Comparison of ENCODE assay signal across 8 cellular contexts in genomic region chr11:66438504-66439466, GRCh38. TPM values are rescaled to one million over a fixed set of nuclear protein-coding genes. Genes with fewer than 3 reads are reported as not detected.
DNase-seq lines count a peak whose midpoint lies in the region; ATAC-seq and TF ChIP-seq lines count a peak whose summit lies in the region.

MRPL11 (minus strand) TSS chr11:66438848; CDS start chr11:66438754, 94 bp downstream.

- peak within 1 kb of the TSS; percentile 73 for H3K4me3 ChIP-seq in GM23338
- H3K4me3 ChIP-seq in fibroblast of pulmonary artery (replicated peaks; ENCODE audit: low read depth, low read length), result peak within 1 kb of the TSS; percentile 66

- H4K20me1 ChIP-seq in GM23338 (replicated peaks; ENCODE audit: insufficient read depth), result no peaks in the 10 kb centered on the region

- peak within 1 kb of the TSS; percentile 93 for H3K4me3 Mint-ChIP-seq in GM23338
- peak within 1 kb of the TSS; percentile 94 for H3K4me3 Mint-ChIP-seq in activated T-helper 2 cell treated with anti-CD3 and anti-CD28 coated beads, Interferon-gamma antibody, Interleukin-2, Interleukin-4, amounts not matched to agents 10 μg/mL and 5 μg/mL and 100 μg/mL, durations not matched to agents 14 hours and 24 hours and 36 hours (ENCODE audit: low read depth)
- H3K4me3 Mint-ChIP-seq in nephron, result peak within 1 kb of the TSS; percentile 88 to 94 (median 90)
- H3K4me3 Mint-ChIP-seq in stimulated activated naive CD8-positive, alpha-beta T cell treated with anti-CD3 and anti-CD28 coated beads, Interleukin-15, amount 100 ng/mL, for 72 hours, result peak within 1 kb of the TSS; percentile 92 to 94

- POLR2A ChIA-PET in RWPE1 (lab: Yijun Ruan, JAX; ENCODE audit: low non-redundant PET), result no interaction called here

- intact Hi-C loops in activated T-helper 2 cell treated with anti-CD3 and anti-CD28 coated beads, Interferon-gamma antibody, Interleukin-2, Interleukin-4, amounts not matched to agents 10 μg/mL and 5 μg/mL and 100 μg/mL, durations not matched to agents 14 hours and 24 hours and 36 hours (cut with micrococcal nuclease), result loop anchor here (1.0 to 2.0 kb wide), 5 partner anchors 8 to 42 kb away; partner anchors contain the start of genes DPP3 and PELI3

- peak within 1 kb of the TSS; percentile 76 for H3K27ac ChIP-seq in GM23338 (ENCODE audit: low read depth)
- peak within 1 kb of the TSS; percentile 78 for H3K27ac ChIP-seq in RWPE1

- H2AFZ ChIP-seq in GM23338, result peak within 1 kb of the TSS; percentile 23; the same call in 1 of the 2 replicates

- CTCF ChIA-PET in RWPE1 (lab: Yijun Ruan, JAX), result interaction anchor here (0.6 to 2.3 kb wide), 13 partner anchors 9 to 254 kb away, joined by 3 to 10 read pairs (median 4); no protein-coding TSS in a partner anchor

- H3K4me2 ChIP-seq in GM23338, result peak within 1 kb of the TSS; percentile 83

- peaks cover 11% of the 10 kb centered on the region; the same call in 1 of the 2 replicates for H3K36me3 ChIP-seq in GM23338 (ENCODE audit: insufficient read depth)

- TF ChIP-seq CTCF in GM23338 (conservative IDR thresholded peaks at IDR 0.05; ENCODE audit: low read depth in 2 of 2) (peak; percentile 62 to 89), LNCAP (IDR thresholded peaks at IDR 0.05) (peak; percentile 78), RWPE1 (conservative IDR thresholded peaks at IDR 0.05; ENCODE audit: low read depth) (peak; percentile 89), fibroblast of pulmonary artery (IDR thresholded peaks at IDR 0.05; ENCODE audit: low read length, missing control alignments) (peak; percentile 74), nephron (IDR thresholded peaks at IDR 0.05; ENCODE audit: unreplicated experiment in 3 of 3) (peak; percentile 57 to 66 (median 62))

- peak; percentile 97 for ATAC-seq in GM23338
- ATAC-seq in stimulated activated naive CD8-positive, alpha-beta T cell treated with anti-CD3 and anti-CD28 coated beads, Interleukin-15, amount 100 ng/mL, for 72 hours, result peak; percentile 100

- no peaks in the 10 kb centered on the region for H3K9me2 ChIP-seq in GM23338 (ENCODE audit: insufficient read depth)

- no peaks in the 10 kb centered on the region for H3K27me3 ChIP-seq in GM23338 (ENCODE audit: insufficient read depth)

- H3F3A ChIP-seq in GM23338 (replicated peaks; ENCODE audit: low read depth), result peaks cover 2% of the 10 kb centered on the region; the same call in 1 of the 2 replicates

- H3K4me1 ChIP-seq in GM23338 (ENCODE audit: insufficient read depth), result peaks cover 7% of the 10 kb centered on the region; the same call in 1 of the 2 replicates

- H3K36me3 Mint-ChIP-seq in GM23338 (ENCODE audit: low read depth), result peaks cover 60% of the 10 kb centered on the region
- H3K36me3 Mint-ChIP-seq in activated T-helper 2 cell treated with anti-CD3 and anti-CD28 coated beads, Interferon-gamma antibody, Interleukin-2, Interleukin-4, amounts not matched to agents 10 μg/mL and 5 μg/mL and 100 μg/mL, durations not matched to agents 14 hours and 24 hours and 36 hours (ENCODE audit: low read depth), result peaks cover 24% of the 10 kb centered on the region
- peaks cover 23% of the 10 kb centered on the region for H3K36me3 Mint-ChIP-seq in nephron (ENCODE audit: low read depth)

- H3K27ac Mint-ChIP-seq in GM23338, result peak within 1 kb of the TSS; percentile 100
- H3K27ac Mint-ChIP-seq in activated T-helper 2 cell treated with anti-CD3 and anti-CD28 coated beads, Interferon-gamma antibody, Interleukin-2, Interleukin-4, amounts not matched to agents 10 μg/mL and 5 μg/mL and 100 μg/mL, durations not matched to agents 14 hours and 24 hours and 36 hours, result peak within 1 kb of the TSS; percentile 97
- H3K27ac Mint-ChIP-seq in nephron, result peak within 1 kb of the TSS; percentile 98 to 100 (median 99)
- peak within 1 kb of the TSS; percentile 99 to 100 for H3K27ac Mint-ChIP-seq in stimulated activated naive CD8-positive, alpha-beta T cell treated with anti-CD3 and anti-CD28 coated beads, Interleukin-15, amount 100 ng/mL, for 72 hours

- peaks cover 6% of the 10 kb centered on the region; the same call in 2 of the 3 replicates for H3K4me1 Mint-ChIP-seq in GM23338
- peaks cover 8% of the 10 kb centered on the region for H3K4me1 Mint-ChIP-seq in activated T-helper 2 cell treated with anti-CD3 and anti-CD28 coated beads, Interferon-gamma antibody, Interleukin-2, Interleukin-4, amounts not matched to agents 10 μg/mL and 5 μg/mL and 100 μg/mL, durations not matched to agents 14 hours and 24 hours and 36 hours (ENCODE audit: low read depth)
- peaks cover 6% of the 10 kb centered on the region for H3K4me1 Mint-ChIP-seq in nephron
- peaks cover 32% of the 10 kb centered on the region for H3K4me1 Mint-ChIP-seq in stimulated activated naive CD8-positive, alpha-beta T cell treated with anti-CD3 and anti-CD28 coated beads, Interleukin-15, amount 100 ng/mL, for 72 hours

- DNase-seq in EL (peak; percentile 93), GM23338 (ENCODE audit: low spot score) (peak; percentile 98), RWPE1 (ENCODE audit: low spot score) (peak; percentile 98), fibroblast of pulmonary artery (ENCODE audit: low read depth) (peak; percentile 94)
- DNase-seq in activated T-helper 2 cell treated with anti-CD3 and anti-CD28 coated beads, Interferon-gamma antibody, Interleukin-2, Interleukin-4, amounts not matched to agents 10 μg/mL and 5 μg/mL and 100 μg/mL, durations not matched to agents 14 hours and 24 hours and 36 hours (ENCODE audit: low spot score), result peak; percentile 85
- DNase-seq in stimulated activated naive CD8-positive, alpha-beta T cell treated with anti-CD3 and anti-CD28 coated beads, Interleukin-15, amount 100 ng/mL, for 72 hours, result peak; percentile 86 to 90

- peaks cover 11% of the 10 kb centered on the region for H3K27me3 Mint-ChIP-seq in GM23338 (ENCODE audit: insufficient read depth, low read depth, poor library complexity)
- H3K27me3 Mint-ChIP-seq in activated T-helper 2 cell treated with anti-CD3 and anti-CD28 coated beads, Interferon-gamma antibody, Interleukin-2, Interleukin-4, amounts not matched to agents 10 μg/mL and 5 μg/mL and 100 μg/mL, durations not matched to agents 14 hours and 24 hours and 36 hours (ENCODE audit: low read depth), result no peaks in the 10 kb centered on the region
- peaks cover 12% of the 10 kb centered on the region for H3K27me3 Mint-ChIP-seq in nephron (ENCODE audit: low read depth)
- no peaks in the 10 kb centered on the region for H3K27me3 Mint-ChIP-seq in stimulated activated naive CD8-positive, alpha-beta T cell treated with anti-CD3 and anti-CD28 coated beads, Interleukin-15, amount 100 ng/mL, for 72 hours

- peaks cover 16% of the 10 kb centered on the region for H3K79me2 ChIP-seq in GM23338 (replicated peaks; ENCODE audit: insufficient read depth)

- H3K9me3 Mint-ChIP-seq in GM23338 (peaks cover 32% of the 10 kb centered on the region), nephron (no peaks in the 10 kb centered on the region)
- H3K9me3 Mint-ChIP-seq in activated T-helper 2 cell treated with anti-CD3 and anti-CD28 coated beads, Interferon-gamma antibody, Interleukin-2, Interleukin-4, amounts not matched to agents 10 μg/mL and 5 μg/mL and 100 μg/mL, durations not matched to agents 14 hours and 24 hours and 36 hours, result peaks cover 8% of the 10 kb centered on the region
- peaks cover 11 to 12% of the 10 kb centered on the region in 2 donors for H3K9me3 Mint-ChIP-seq in stimulated activated naive CD8-positive, alpha-beta T cell treated with anti-CD3 and anti-CD28 coated beads, Interleukin-15, amount 100 ng/mL, for 72 hours

TF ChIP-seq in GM23338, 12 proteins besides CTCF, POLR2A, EP300 and RAD21 (continues in another document):
- TF ChIP-seq ZNF114 (CRISPR knock-in tag; IDR thresholded peaks at IDR 0.05), result no peak
- TF ChIP-seq CREB1 (CRISPR knock-in tag; IDR thresholded peaks at IDR 0.05; ENCODE audit: low read depth), result no peak
- no peak for TF ChIP-seq STAT1 (IDR thresholded peaks at IDR 0.05; ENCODE audit: unreplicated experiment)
- peak; percentile 64 for TF ChIP-seq POLR2AphosphoS5 (IDR thresholded peaks at IDR 0.05; ENCODE audit: low read depth)
- no peak for TF ChIP-seq REST (IDR thresholded peaks at IDR 0.05; ENCODE audit: unreplicated experiment)
- TF ChIP-seq EZH2phosphoT487 (IDR thresholded peaks at IDR 0.05; ENCODE audit: unreplicated experiment), result no peak

RNA-seq across cellular contexts. Expression of gene MRPL11, which starts in this region (rescaled TPM):
- total RNA-seq in GM23338 (2014; rRNA removed; shearing (Covaris generic)), result 139 and 234 TPM in 2 replicates
- polyA plus RNA-seq in GM23338 (2016; fragmentation: Nextera tagmentation; extraction: Ambion mirVana), result 236 and 237 TPM in 2 replicates
- 92.9 and 96.1 TPM in 2 replicates for total RNA-seq in activated T-helper 2 cell treated with anti-CD3 and anti-CD28 coated beads, Interferon-gamma antibody, Interleukin-2, Interleukin-4, amounts not matched to agents 10 μg/mL and 5 μg/mL and 100 μg/mL, durations not matched to agents 14 hours and 24 hours and 36 hours

Comparison
In these comparisons a context has a peak if more than half of its experiments do, and no peak if none do; other contexts are left out.
1. Peak in every context shown above with its lines: DNase-seq, ATAC-seq, H3K4me3 ChIP-seq and H3K27ac ChIP-seq.